26 cellular contexts compared by ENCODE assay signal in the genomic region with DNA sequence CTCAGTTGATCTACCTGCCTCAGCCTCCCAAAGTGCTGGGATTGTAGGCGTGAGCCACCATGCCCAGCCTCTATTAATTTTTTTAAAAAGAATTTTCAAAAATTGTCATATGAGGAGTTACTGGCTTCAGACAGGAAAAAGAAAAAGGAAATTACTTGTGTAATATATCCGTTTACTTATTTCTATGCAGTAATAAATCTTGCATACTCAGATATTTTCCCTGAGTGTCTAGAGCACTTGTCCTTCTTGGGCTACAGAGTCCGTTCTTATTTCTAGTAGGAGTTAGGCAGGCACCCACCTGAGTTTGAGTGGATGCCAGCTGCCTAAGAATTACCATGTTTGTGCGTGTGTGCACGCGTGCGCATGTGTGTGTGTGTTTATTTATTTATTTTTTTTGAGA.
"Had no signal": no experiment of that assay in that cellular context is flagged by ENCODE, and none has a peak within 500 bp of the region (broad histone marks: within the 10 kb centered on the region; RNA-seq: fewer than 3 reads in every experiment).

No MANE protein-coding gene starts in this region.

- ATAC-seq: activated CD4-positive, CD25-positive, alpha-beta regulatory T cell treated with anti-CD3 and anti-CD28 coated beads, Interleukin-2, amount 50 U/mL, for 24 hours; activated CD8-positive, alpha-beta T cell treated with anti-CD3 and anti-CD28 coated beads, Interleukin-2, amount 10 ng/mL, durations not matched to agents 7 days and 5 days; T-cell had no signal

- H3K36me3 ChIP-seq: adrenal gland had no signal

- DNase-seq: activated CD4-positive, alpha-beta T cell treated with anti-CD3 and anti-CD28 coated beads for 4 hours; activated CD8-positive, alpha-beta memory T cell treated with anti-CD3 and anti-CD28 coated beads, Interleukin-2, amount 50 U/mL, for 48 hours; activated CD8-positive, alpha-beta T cell treated with anti-CD3 and anti-CD28 coated beads, Interleukin-2, amount 10 ng/mL, durations not matched to agents 7 days and 5 days; activated naive CD4-positive, alpha-beta T cell treated with anti-CD3 and anti-CD28 coated beads, Interleukin-2, amount 50 U/mL, for 16 hours; activated naive CD8-positive, alpha-beta T cell treated with anti-CD3 and anti-CD28 coated beads, Interleukin-2, amount 10 ng/mL, durations not matched to agents 7 days and 5 days; activated T-cell treated with anti-CD3 and anti-CD28 coated beads, Interleukin-2, amount 50 U/mL, for 1 hour; adrenal gland; aorta; MM.1S; NCI-H1105; NCI-H1436; NCI-H1694 treated with DMSO at 0.1 percent for 48 hours; NCI-H2029 treated with DMSO at 0.1 percent for 48 hours; NCI-H345; NCI-H510A treated with DMSO at 0.1 percent for 48 hours; NCI-H69; Peyer's patch; SIG-M5; T-cell; T-helper 2 cell; T1000 had no signal

- H3K27me3 ChIP-seq: adrenal gland, Peyer's patch had no signal

- H3K27ac ChIP-seq: Peyer's patch, SK-N-MC, VCaP had no signal

- FAIRE-seq: bronchial epithelial cell, TTC549 had no signal

- H3K4me3 ChIP-seq: adrenal gland, Peyer's patch, SK-N-MC had no signal

- H3K9me3 ChIP-seq: adrenal gland, Peyer's patch had no signal
